ENCODE assay signal across 24 cellular contexts in the genomic region with DNA sequence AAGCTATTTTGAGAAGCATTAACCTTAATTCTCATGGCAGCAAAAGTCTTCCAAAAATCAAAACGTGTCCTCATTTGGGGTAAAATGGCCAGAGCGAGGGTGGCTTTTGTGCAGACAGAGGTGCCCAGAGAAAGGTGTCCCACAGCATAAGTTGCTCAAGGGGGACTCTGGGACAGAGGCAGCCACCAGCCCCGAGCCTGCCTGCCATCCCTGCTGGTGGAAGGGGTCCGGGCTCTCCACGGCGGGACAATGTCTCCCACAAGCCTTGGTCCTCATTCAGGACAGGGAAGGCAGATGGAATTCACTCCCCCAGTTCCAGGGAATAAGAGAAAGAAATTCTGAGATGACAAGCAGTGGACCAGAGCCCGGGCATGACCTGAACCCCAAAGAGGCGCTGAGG. TPM values are rescaled to one million over a fixed set of nuclear protein-coding genes. Genes with fewer than 3 reads are reported as not detected.
"Had no signal": no experiment of that assay in that cellular context is flagged by ENCODE, and none has a peak within 500 bp of the region (broad histone marks: within the 10 kb centered on the region; RNA-seq: fewer than 3 reads in every experiment).

No MANE protein-coding gene starts in this region.

- H3K27ac Mint-ChIP-seq: activated B cell treated with CpG ODN at 0.5 μM for 24 hours; activated CD8-positive, alpha-beta T cell treated with anti-CD3 and anti-CD28 coated beads for 36 hours; activated naive CD4-positive, alpha-beta T cell treated with anti-CD3 and anti-CD28 coated beads, Interleukin-2, amount 50 U/mL, for 24 hours; activated naive CD8-positive, alpha-beta T cell treated with anti-CD3 and anti-CD28 coated beads, Interleukin-2, amount 50 U/mL, for 24 hours; activated T-helper 17 cell treated with anti-CD3 and anti-CD28 coated beads, Interleukin-2, amount 50 U/mL, for 72 hours; stimulated activated memory B cell treated with anti-CD40 and anti-IgM and Interleukin-4, amounts not matched to agents 10 μg/mL and 1 μg/mL and 100 μg/mL, for 72 hours; stimulated activated naive CD8-positive, alpha-beta T cell treated with anti-CD3 and anti-CD28 coated beads, Interleukin-15, amount 100 ng/mL, for 72 hours had no signal

- DNase-seq: activated B cell treated with CpG ODN at 0.5 μM for 24 hours; activated CD4-positive, alpha-beta T cell treated with anti-CD3 and anti-CD28 coated beads, Interleukin-2, amount 50 U/mL, for 1 hour; activated CD8-positive, alpha-beta T cell treated with anti-CD3 and anti-CD28 coated beads for 36 hours; activated naive CD8-positive, alpha-beta T cell treated with anti-CD3 and anti-CD28 coated beads, Interleukin-2, amount 50 U/mL, for 24 hours; activated T-cell treated with anti-CD3 and anti-CD28 coated beads, Interleukin-2, amount 50 U/mL, for 4 hours; esophagus squamous epithelium; kidney glomerular epithelial cell; left ventricle myocardium inferior; stimulated activated CD4-positive, alpha-beta T cell treated with anti-CD3 and anti-CD28 coated beads, Interleukin-1b, Interleukin-23, amount 100 ng/mL, for 48 hours; stimulated activated CD4-positive, alpha-beta T cell treated with anti-CD3 and anti-CD28 coated beads, Interleukin-4, amount 100 ng/mL, for 4 hours; stimulated activated CD8-positive, alpha-beta memory T cell treated with anti-CD3 and anti-CD28 coated beads, Interleukin-4, amount 100 ng/mL, for 48 hours; stimulated activated naive CD8-positive, alpha-beta T cell treated with anti-CD3 and anti-CD28 coated beads, Interleukin-15, amount 100 ng/mL, for 72 hours; T-helper 2 cell; transverse colon; uterus had no signal

- H3K4me1 Mint-ChIP-seq: activated B cell treated with CpG ODN at 0.5 μM for 24 hours; activated naive CD4-positive, alpha-beta T cell treated with anti-CD3 and anti-CD28 coated beads, Interleukin-2, amount 50 U/mL, for 24 hours; activated naive CD8-positive, alpha-beta T cell treated with anti-CD3 and anti-CD28 coated beads, Interleukin-2, amount 50 U/mL, for 24 hours; activated T-helper 17 cell treated with anti-CD3 and anti-CD28 coated beads, Interleukin-2, amount 50 U/mL, for 72 hours; nephron; stimulated activated memory B cell treated with anti-CD40 and anti-IgM and Interleukin-4, amounts not matched to agents 10 μg/mL and 1 μg/mL and 100 μg/mL, for 72 hours; stimulated activated naive CD8-positive, alpha-beta T cell treated with anti-CD3 and anti-CD28 coated beads, Interleukin-15, amount 100 ng/mL, for 72 hours had no signal

- H3K27me3 ChIP-seq: pancreas, uterus had no signal

- FAIRE-seq: bronchial epithelial cell, pancreas had no signal

- H3K9me3 Mint-ChIP-seq: activated naive CD4-positive, alpha-beta T cell treated with anti-CD3 and anti-CD28 coated beads, Interleukin-2, amount 50 U/mL, for 24 hours; activated naive CD8-positive, alpha-beta T cell treated with anti-CD3 and anti-CD28 coated beads, Interleukin-2, amount 50 U/mL, for 24 hours; activated T-cell treated with anti-CD3 and anti-CD28 coated beads, Interleukin-2, amount 50 U/mL, for 4 hours; activated T-helper 17 cell treated with anti-CD3 and anti-CD28 coated beads, Interleukin-2, amount 50 U/mL, for 72 hours; stimulated activated memory B cell treated with anti-CD40 and anti-IgM and Interleukin-4, amounts not matched to agents 10 μg/mL and 1 μg/mL and 100 μg/mL, for 72 hours; stimulated activated naive CD8-positive, alpha-beta T cell treated with anti-CD3 and anti-CD28 coated beads, Interleukin-15, amount 100 ng/mL, for 72 hours had no signal

- H3K27me3 Mint-ChIP-seq: activated naive CD4-positive, alpha-beta T cell treated with anti-CD3 and anti-CD28 coated beads, Interleukin-2, amount 50 U/mL, for 24 hours; activated naive CD8-positive, alpha-beta T cell treated with anti-CD3 and anti-CD28 coated beads, Interleukin-2, amount 50 U/mL, for 24 hours had no signal

- ATAC-seq: activated CD8-positive, alpha-beta T cell treated with anti-CD3 and anti-CD28 coated beads for 36 hours; activated naive CD8-positive, alpha-beta T cell treated with anti-CD3 and anti-CD28 coated beads, Interleukin-2, amount 50 U/mL, for 24 hours; activated T-cell treated with anti-CD3 and anti-CD28 coated beads, Interleukin-2, amount 50 U/mL, for 4 hours; activated T-helper 17 cell treated with anti-CD3 and anti-CD28 coated beads, Interleukin-2, amount 50 U/mL, for 72 hours; heart right ventricle; pancreas; psoas muscle; stimulated activated memory B cell treated with anti-CD40 and anti-IgM and Interleukin-4, amounts not matched to agents 10 μg/mL and 1 μg/mL and 100 μg/mL, for 72 hours; stimulated activated naive CD8-positive, alpha-beta T cell treated with anti-CD3 and anti-CD28 coated beads, Interleukin-15, amount 100 ng/mL, for 72 hours had no signal

- H3K4me3 Mint-ChIP-seq: activated B cell treated with CpG ODN at 0.5 μM for 24 hours; activated CD8-positive, alpha-beta T cell treated with anti-CD3 and anti-CD28 coated beads for 36 hours; activated naive CD4-positive, alpha-beta T cell treated with anti-CD3 and anti-CD28 coated beads, Interleukin-2, amount 50 U/mL, for 24 hours; activated naive CD8-positive, alpha-beta T cell treated with anti-CD3 and anti-CD28 coated beads, Interleukin-2, amount 50 U/mL, for 24 hours; activated T-cell treated with anti-CD3 and anti-CD28 coated beads, Interleukin-2, amount 50 U/mL, for 4 hours; activated T-helper 17 cell treated with anti-CD3 and anti-CD28 coated beads, Interleukin-2, amount 50 U/mL, for 72 hours; nephron; stimulated activated memory B cell treated with anti-CD40 and anti-IgM and Interleukin-4, amounts not matched to agents 10 μg/mL and 1 μg/mL and 100 μg/mL, for 72 hours; stimulated activated naive CD8-positive, alpha-beta T cell treated with anti-CD3 and anti-CD28 coated beads, Interleukin-15, amount 100 ng/mL, for 72 hours had no signal

- H3K36me3 Mint-ChIP-seq: stimulated activated memory B cell treated with anti-CD40 and anti-IgM and Interleukin-4, amounts not matched to agents 10 μg/mL and 1 μg/mL and 100 μg/mL, for 72 hours had no signal

- H3K27ac ChIP-seq: epithelial cell of prostate, esophagus squamous epithelium, heart right ventricle, left ventricle myocardium inferior, pancreas, psoas muscle, transverse colon, uterus had no signal

RNA-seq across cellular contexts. Expression of gene ARHGEF16, which starts 12.6 kb away (rescaled TPM):
- total RNA-seq: activated B cell treated with CpG ODN at 0.5 μM for 24 hours; activated CD8-positive, alpha-beta T cell treated with anti-CD3 and anti-CD28 coated beads for 36 hours had no signal
